In the genomic region with DNA sequence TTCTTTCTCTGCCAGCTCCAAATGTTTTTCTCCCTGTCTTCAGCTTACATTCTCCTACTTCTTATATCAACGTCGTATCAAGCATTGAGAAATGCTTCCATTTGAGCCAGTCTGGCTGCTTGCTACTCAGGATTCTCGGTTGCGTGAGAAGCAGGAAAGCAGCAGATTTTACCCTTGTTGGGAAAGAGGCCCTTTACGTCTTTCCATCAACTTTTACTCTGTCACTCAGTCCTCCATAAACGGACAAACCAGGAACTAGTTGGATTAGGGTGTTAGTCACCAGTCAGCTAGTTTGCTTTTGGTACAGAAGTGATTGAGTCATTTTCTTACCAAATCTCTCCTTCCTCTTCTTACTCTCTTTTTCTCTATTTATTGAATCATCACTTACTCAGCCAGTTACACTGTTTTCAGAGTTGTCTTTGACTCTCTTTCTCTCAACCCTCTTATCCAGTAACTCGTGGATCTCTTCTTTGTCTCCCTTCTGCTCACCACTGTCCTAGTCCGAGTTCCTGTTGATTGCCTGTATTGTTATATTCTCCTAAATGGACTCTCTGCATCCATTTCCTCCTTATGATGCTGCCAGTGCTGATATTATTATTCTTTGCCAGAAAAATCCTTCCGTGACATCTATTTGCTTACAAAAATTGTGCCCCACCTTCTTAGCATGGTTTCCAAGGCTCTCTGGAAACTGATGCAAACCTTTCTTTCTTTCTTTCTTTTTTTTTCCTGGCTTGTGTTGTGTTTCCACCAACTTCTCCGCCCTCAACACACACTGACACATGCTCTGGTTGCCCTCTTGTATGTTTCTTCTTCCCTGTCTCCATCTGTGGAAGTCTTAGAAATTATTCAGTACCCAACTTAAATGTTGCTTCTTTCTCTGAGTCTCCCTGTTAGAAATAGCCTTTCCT, we compare ENCODE assay signal across 8 cellular contexts.
DNase-seq lines count a peak whose midpoint lies in the region; FAIRE-seq and TF ChIP-seq lines count a peak whose summit lies in the region.

No MANE protein-coding gene starts in this region.

- no peaks in the 10 kb centered on the region for H4K20me1 ChIP-seq in endothelial cell of umbilical vein (replicated peaks; ENCODE audit: control insufficient read depth, extremely low read depth, insufficient read depth, low read length)

- POLR2A ChIA-PET in endothelial cell of umbilical vein (lab: Charles Lee), result no interaction called here

- H3K79me2 ChIP-seq in endothelial cell of umbilical vein (ENCODE audit: control insufficient read depth, insufficient read depth, low read length), result no peaks in the 10 kb centered on the region

- no peaks in the 10 kb centered on the region for H3K9me1 ChIP-seq in endothelial cell of umbilical vein (replicated peaks; ENCODE audit: control insufficient read depth, extremely low read depth, insufficient read depth, low read length)

- no peaks in the 10 kb centered on the region for H3K4me1 Mint-ChIP-seq in progenitor cell of endocrine pancreas (ENCODE audit: low read depth)

- H3K4me3 ChIP-seq in endothelial cell of umbilical vein (replicated peaks in 1 of 3; ENCODE audit: insufficient read depth in 1 of 3, low read depth in 1 of 3, low read length in 3 of 3), result no peak overlapping the region
- no peak overlapping the region for H3K4me3 ChIP-seq in kidney (ENCODE audit: low read length in 2 of 2)

- H3K27ac ChIP-seq in endothelial cell of umbilical vein (ENCODE audit: insufficient read depth, low read depth, low read length) (peak overlapping the region; percentile 43), kidney (ENCODE audit: low read depth in 2 of 2, low read length in 2 of 2) (no peak overlapping the region)

- H3K27ac Mint-ChIP-seq in progenitor cell of endocrine pancreas, result peak overlapping the region; percentile 24

- no peaks in the 10 kb centered on the region for H3K9me3 Mint-ChIP-seq in progenitor cell of endocrine pancreas (ENCODE audit: low read depth)

- TSS peak; percentile 40 for BruUV-seq in endothelial cell of umbilical vein (replicated peaks; lab: Mats Ljungman, UMichigan)

- TF ChIP-seq CTCF in endothelial cell of umbilical vein (IDR thresholded peaks at IDR 0.05; ENCODE audit: extremely low read depth in 1 of 2, insufficient read depth in 1 of 2, low read depth in 1 of 2, low read length in 2 of 2) (no peak), progenitor cell of endocrine pancreas (IDR thresholded peaks at IDR 0.05; ENCODE audit: unreplicated experiment) (no peak), kidney (IDR thresholded peaks at IDR 0.05; ENCODE audit: borderline replicate concordance, extremely low read depth, insufficient read depth) (no peak)

- no peak overlapping the region for H3K9ac ChIP-seq in endothelial cell of umbilical vein (replicated peaks; ENCODE audit: extremely low read depth, insufficient read depth, low read length)
- no peak overlapping the region for H3K9ac ChIP-seq in kidney (ENCODE audit: low read length in 2 of 2)

- no peak overlapping the region for H3K4me3 Mint-ChIP-seq in progenitor cell of endocrine pancreas (ENCODE audit: low read depth)

- DNase-seq in GM04504 (ENCODE audit: low read depth) (peak; percentile 80), NOMO-1 treated with dmso at 0.1 percent for 144 hours (lab: John Stamatoyannopoulos, UW; ENCODE audit: unreplicated experiment) (peak; percentile 87), endothelial cell of umbilical vein (ENCODE audit: low read depth, low spot score) (peak; percentile 36), progenitor cell of endocrine pancreas (ENCODE audit: low spot score, unreplicated experiment) (no peak), cerebellum (ENCODE audit: low spot score) (no peak), kidney (no peak), NCI-H526 (lab: John Stamatoyannopoulos, UW) (no peak)
- no peak for DNase-seq in stimulated activated CD4-positive, alpha-beta T cell treated with anti-CD3 and anti-CD28 coated beads, Interleukin-4, amount 100 ng/mL, for 4 hours

- no peak for TF ChIP-seq POLR2A in endothelial cell of umbilical vein (IDR thresholded peaks at IDR 0.05; ENCODE audit: low read depth, low read length)

- intact Hi-C loops in endothelial cell of umbilical vein (cut with micrococcal nuclease) (no loop called here), kidney (cut with DNase I) (no loop called here)

- no peaks in the 10 kb centered on the region for H3K27me3 ChIP-seq in endothelial cell of umbilical vein (ENCODE audit: control insufficient read depth in 2 of 2, insufficient read depth in 2 of 2, low read length in 2 of 2)

- H3K36me3 ChIP-seq in endothelial cell of umbilical vein (ENCODE audit: control insufficient read depth in 2 of 2, extremely low read depth in 1 of 2, insufficient read depth in 2 of 2, low read length in 2 of 2), result no peaks in the 10 kb centered on the region
- no peaks in the 10 kb centered on the region for H3K36me3 ChIP-seq in kidney (ENCODE audit: control insufficient read depth in 1 of 2, insufficient read depth in 2 of 2, low read length in 2 of 2)

- H3K4me2 ChIP-seq in endothelial cell of umbilical vein (ENCODE audit: insufficient read depth, low read length), result peak overlapping the region; percentile 10

- H3K27me3 Mint-ChIP-seq in progenitor cell of endocrine pancreas, result no peaks in the 10 kb centered on the region

- no peaks in the 10 kb centered on the region for H3K36me3 Mint-ChIP-seq in progenitor cell of endocrine pancreas (ENCODE audit: insufficient read depth)

- dilution Hi-C loops in endothelial cell of umbilical vein (cut with MboI; ENCODE audit: extremely low pct_ligation_motif_present, low sequenced_read_pairs), result no loop called here

- CTCF ChIA-PET in endothelial cell of umbilical vein (lab: Charles Lee), result interaction anchor here (1.1 to 1.6 kb wide), 2 partner anchors 9 to 19 kb away, joined by 3 to 8 read pairs; no protein-coding TSS in a partner anchor

- H3K4me1 ChIP-seq in endothelial cell of umbilical vein (ENCODE audit: control insufficient read depth, extremely low read depth, insufficient read depth, low read length) (peaks cover 21% of the 10 kb centered on the region), kidney (ENCODE audit: control insufficient read depth in 1 of 2, insufficient read depth in 1 of 2, low read depth in 1 of 2, low read length in 2 of 2) (no peaks in the 10 kb centered on the region)

- no peaks in the 10 kb centered on the region for H3K9me3 ChIP-seq in endothelial cell of umbilical vein (replicated peaks; ENCODE audit: control insufficient read depth, insufficient read depth, low read length)
- no peaks in the 10 kb centered on the region for H3K9me3 ChIP-seq in kidney (ENCODE audit: control insufficient read depth in 1 of 2, low read length in 2 of 2)

- H2AFZ ChIP-seq in endothelial cell of umbilical vein (ENCODE audit: low read depth, low read length), result peak overlapping the region; percentile 45

- FAIRE-seq in endothelial cell of umbilical vein (lab: Jason Lieb, UNC) (peak; percentile 21), kidney (lab: Jason Lieb, UNC) (no peak)

TF ChIP-seq in endothelial cell of umbilical vein, 7 proteins besides CTCF, POLR2A, EP300 and RAD21:
- TF ChIP-seq, protein P1, sequence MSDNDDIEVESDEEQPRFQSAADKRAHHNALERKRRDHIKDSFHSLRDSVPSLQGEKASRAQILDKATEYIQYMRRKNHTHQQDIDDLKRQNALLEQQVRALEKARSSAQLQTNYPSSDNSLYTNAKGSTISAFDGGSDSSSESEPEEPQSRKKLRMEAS (IDR thresholded peaks at IDR 0.05; ENCODE audit: insufficient read depth, insufficient read length), result no peak
- TF ChIP-seq FOS (IDR thresholded peaks at IDR 0.05; ENCODE audit: borderline replicate concordance, insufficient read depth, low read length), result peak; percentile 61

Comparison
In these comparisons a context has a peak if more than half of its experiments do, and no peak if none do; other contexts are left out.
1. DNase-seq: peak in GM04504 (single experiment), NOMO-1 treated with dmso at 0.1 percent for 144 hours (single experiment) and endothelial cell of umbilical vein (single experiment); none in progenitor cell of endocrine pancreas (single experiment), stimulated activated CD4-positive, alpha-beta T cell treated with anti-CD3 and anti-CD28 coated beads, Interleukin-4, amount 100 ng/mL, for 4 hours (0 of 2), cerebellum (single experiment), kidney (single experiment) and NCI-H526 (0 of 2).